13 cellular contexts compared by ENCODE assay signal in genomic region chr11:34208266-34209135, GRCh38.
DNase-seq lines count a peak whose midpoint lies in the region; ATAC-seq, FAIRE-seq and TF ChIP-seq lines count a peak whose summit lies in the region.
"Had no signal": no experiment of that assay in that cellular context is flagged by ENCODE, and none has a peak within 500 bp of the region (broad histone marks: within the 10 kb centered on the region; RNA-seq: fewer than 3 reads in every experiment).

No MANE protein-coding gene starts in this region.

- H3K27ac ChIP-seq in HepG2 (ENCODE audit: extremely low read length, insufficient read depth, low read length): no peak overlapping the region
- H3K27ac ChIP-seq in CD4-positive, alpha-beta T cell (ENCODE audit: low read depth, low read length): no peak overlapping the region
- H3K27ac ChIP-seq: KMS-11, Peyer's patch, spleen, transverse colon had no signal

- no peaks in the 10 kb centered on the region for H3K27me3 Mint-ChIP-seq in CD14-positive monocyte (ENCODE audit: low read depth in 3 of 3)
- H3K27me3 Mint-ChIP-seq in activated CD8-positive, alpha-beta T cell treated with anti-CD3 and anti-CD28 coated beads, Interleukin-2, amount 10 ng/mL, durations not matched to agents 7 days and 5 days (ENCODE audit: low read depth): peaks cover 5% of the 10 kb centered on the region
- H3K27me3 Mint-ChIP-seq in CD4-positive, alpha-beta T cell: no peaks in the 10 kb centered on the region

- H3K9ac ChIP-seq in HepG2 (ENCODE audit: insufficient read depth, low read depth, low read length): no peak overlapping the region
- H3K9ac ChIP-seq: KMS-11 had no signal

- H3K4me1 ChIP-seq in HepG2 (ENCODE audit: insufficient read depth, low read length): peaks cover 96% of the 10 kb centered on the region
- H3K4me1 ChIP-seq: Peyer's patch, transverse colon had no signal

- no peak overlapping the region for H2AFZ ChIP-seq in HepG2 (ENCODE audit: low read length)

- no peaks in the 10 kb centered on the region; a peak in 1 of 5 replicates for H3K36me3 ChIP-seq in HepG2 (replicated peaks in 1 of 2; ENCODE audit: control insufficient read depth in 1 of 2, insufficient read depth in 2 of 2, low read length in 2 of 2)
- H3K36me3 ChIP-seq: Peyer's patch, spleen, transverse colon had no signal

- TF ChIP-seq POLR2A in HepG2 (IDR thresholded peaks at IDR 0.05; ENCODE audit: insufficient read depth in 1 of 2, low read depth in 2 of 2, low read length in 2 of 2): no peak

- DNase-seq in CD14-positive monocyte (ENCODE audit: low spot score): peak; percentile 91
- peak in 50 of 76 experiments; percentile 8 to 63 (median 34) for DNase-seq in HUDEP-2 (lab: John Stamatoyannopoulos, UW; ENCODE audit: unreplicated experiment in 76 of 76)
- no peak for DNase-seq in activated CD8-positive, alpha-beta T cell treated with anti-CD3 and anti-CD28 coated beads, Interleukin-2, amount 10 ng/mL, durations not matched to agents 7 days and 5 days
- DNase-seq in HepG2 (ENCODE audit: low spot score): peak; percentile 43
- DNase-seq in NCI-H146 treated with DMSO at 0.1 percent for 48 hours (lab: John Stamatoyannopoulos, UW; ENCODE audit: unreplicated experiment): no peak
- DNase-seq in CD4-positive, alpha-beta T cell: no peak
- DNase-seq in left colon: no peak
- DNase-seq in NCI-H510A (lab: John Stamatoyannopoulos, UW): no peak
- DNase-seq: spleen, transverse colon had no signal

- CTCF ChIA-PET in activated CD8-positive, alpha-beta T cell treated with anti-CD3 and anti-CD28 coated beads, Interleukin-2, amount 10 ng/mL, durations not matched to agents 7 days and 5 days (lab: Charles Lee): no interaction called here
- CTCF ChIA-PET in HepG2 (lab: Yijun Ruan, JAX; ENCODE audit: low intra/inter-chr PET ratio, low total read pairs): no interaction called here
- CTCF ChIA-PET in CD4-positive, alpha-beta T cell (lab: Charles Lee): interaction anchor here (1.0 kb wide), 1 partner anchor 34 kb away, joined by 4 read pairs; no protein-coding TSS in a partner anchor

- peak; percentile 72 for FAIRE-seq in HepG2 (lab: Jason Lieb, UNC)
- FAIRE-seq: D721Med had no signal

- peak overlapping the region; percentile 55 to 86 (median 83) for H3K27ac Mint-ChIP-seq in CD14-positive monocyte
- H3K27ac Mint-ChIP-seq in activated CD8-positive, alpha-beta T cell treated with anti-CD3 and anti-CD28 coated beads, Interleukin-2, amount 10 ng/mL, durations not matched to agents 7 days and 5 days: peak overlapping the region; percentile 4
- H3K27ac Mint-ChIP-seq in CD4-positive, alpha-beta T cell: no peak overlapping the region

- no peak for ATAC-seq in activated CD8-positive, alpha-beta T cell treated with anti-CD3 and anti-CD28 coated beads, Interleukin-2, amount 10 ng/mL, durations not matched to agents 7 days and 5 days
- peak; percentile 22 for ATAC-seq in HepG2
- ATAC-seq in CD4-positive, alpha-beta T cell (ENCODE audit: poor library complexity): no peak
- no peak for ATAC-seq in left colon

- POLR2A ChIA-PET in activated CD8-positive, alpha-beta T cell treated with anti-CD3 and anti-CD28 coated beads, Interleukin-2, amount 10 ng/mL, durations not matched to agents 7 days and 5 days (lab: Charles Lee): no interaction called here
- POLR2A ChIA-PET in HepG2 (lab: Yijun Ruan, JAX): interaction anchor here (1.2 kb wide), 1 partner anchor 137 kb away, joined by 3 read pairs; no protein-coding TSS in a partner anchor
- POLR2A ChIA-PET in CD4-positive, alpha-beta T cell (lab: Charles Lee): no interaction called here

- TF ChIP-seq CTCF in CD14-positive monocyte (IDR thresholded peaks at IDR 0.05) (no peak), HepG2 (CRISPR knock-in tag; IDR thresholded peaks at IDR 0.05) (no peak)
- no peak for TF ChIP-seq CTCF in CD4-positive, alpha-beta T cell (IDR thresholded peaks at IDR 0.05)

- no TSS peak for BruUV-seq in HepG2 (replicated peaks; lab: Mats Ljungman, UMichigan)

- no peak overlapping the region for H3K4me3 ChIP-seq in HepG2 (replicated peaks in 1 of 3; ENCODE audit: insufficient read depth in 1 of 3, low read depth in 2 of 3, low read length in 3 of 3)
- H3K4me3 ChIP-seq: Peyer's patch, spleen, transverse colon had no signal

- no peaks in the 10 kb centered on the region for H3K9me3 ChIP-seq in HepG2 (ENCODE audit: low read length)
- H3K9me3 ChIP-seq in CD4-positive, alpha-beta T cell (ENCODE audit: control insufficient read depth, low read length): no peaks in the 10 kb centered on the region
- H3K9me3 ChIP-seq: Peyer's patch, spleen, transverse colon had no signal

- H3K9me3 Mint-ChIP-seq in CD14-positive monocyte: no peaks in the 10 kb centered on the region
- H3K9me3 Mint-ChIP-seq in activated CD8-positive, alpha-beta T cell treated with anti-CD3 and anti-CD28 coated beads, Interleukin-2, amount 10 ng/mL, durations not matched to agents 7 days and 5 days (ENCODE audit: insufficient read depth): no peaks in the 10 kb centered on the region
- H3K9me3 Mint-ChIP-seq in CD4-positive, alpha-beta T cell: no peaks in the 10 kb centered on the region

- H3K4me2 ChIP-seq in HepG2 (ENCODE audit: low read depth, low read length): 0 out of 2 replicates have a peak overlapping the region, but pooled peaks have one; percentile 12
- H3K4me2 ChIP-seq: KMS-11 had no signal

- H3K4me3 Mint-ChIP-seq in CD14-positive monocyte: peak overlapping the region in 1 of 2 donors; percentile 33
- H3K4me3 Mint-ChIP-seq in activated CD8-positive, alpha-beta T cell treated with anti-CD3 and anti-CD28 coated beads, Interleukin-2, amount 10 ng/mL, durations not matched to agents 7 days and 5 days: no peak overlapping the region
- no peak overlapping the region for H3K4me3 Mint-ChIP-seq in CD4-positive, alpha-beta T cell

- H3K4me1 Mint-ChIP-seq in CD14-positive monocyte: peaks cover 43% of the 10 kb centered on the region
- peaks cover 29% of the 10 kb centered on the region for H3K4me1 Mint-ChIP-seq in activated CD8-positive, alpha-beta T cell treated with anti-CD3 and anti-CD28 coated beads, Interleukin-2, amount 10 ng/mL, durations not matched to agents 7 days and 5 days (ENCODE audit: low read depth)
- H3K4me1 Mint-ChIP-seq in CD4-positive, alpha-beta T cell (ENCODE audit: low read depth): peaks cover 7% of the 10 kb centered on the region

- in situ Hi-C loops in HepG2 (cut with HindIII; ENCODE audit: extremely low pct_ligation_motif_present, low pct_unique_long_range_greater_than_20kb): no loop called here

- peaks cover 0 to 3% of the 10 kb centered on the region in 2 donors for H3K36me3 Mint-ChIP-seq in CD14-positive monocyte
- no peaks in the 10 kb centered on the region for H3K36me3 Mint-ChIP-seq in activated CD8-positive, alpha-beta T cell treated with anti-CD3 and anti-CD28 coated beads, Interleukin-2, amount 10 ng/mL, durations not matched to agents 7 days and 5 days (ENCODE audit: low read depth)
- no peaks in the 10 kb centered on the region for H3K36me3 Mint-ChIP-seq in CD4-positive, alpha-beta T cell (ENCODE audit: low read depth)

- 53% methylated on average over 11 of the region's 11 CpGs for WGBS in HepG2 (ENCODE audit: low lambda C conversion rate)

- no peak for TF ChIP-seq EP300 in HepG2 (IDR thresholded peaks at IDR 0.05; ENCODE audit: low read depth in 2 of 2, low read length in 2 of 2)
- TF ChIP-seq EP300 in HepG2 (CRISPR knock-in tag; IDR thresholded peaks at IDR 0.05; ENCODE audit: borderline replicate concordance): no peak

- no peaks in the 10 kb centered on the region for H3K27me3 ChIP-seq in HepG2 (ENCODE audit: control insufficient read depth in 1 of 2, insufficient read depth in 2 of 2, low read length in 2 of 2)
- H3K27me3 ChIP-seq in CD4-positive, alpha-beta T cell (ENCODE audit: control insufficient read depth, insufficient read depth, low read length): no peaks in the 10 kb centered on the region
- H3K27me3 ChIP-seq: Peyer's patch, spleen, transverse colon had no signal

- H3K79me2 ChIP-seq in HepG2 (ENCODE audit: insufficient read depth, low read length): peaks cover 11% of the 10 kb centered on the region

- H4K20me1 ChIP-seq in HepG2 (ENCODE audit: insufficient read depth, low read length): no peaks in the 10 kb centered on the region

- no peak for TF ChIP-seq RAD21 in HepG2 (CRISPR knock-in tag; IDR thresholded peaks at IDR 0.05)

- intact Hi-C loops in CD14-positive monocyte (cut with micrococcal nuclease) (no loop called here), HepG2 (cut with micrococcal nuclease; ENCODE audit: unreplicated experiment) (no loop called here), left colon (cut with DNase I, micrococcal nuclease) (no loop called here)
- intact Hi-C loops in CD4-positive, alpha-beta T cell (cut with DNase I, micrococcal nuclease): no loop called here

TF ChIP-seq in HepG2, 621 proteins besides CTCF, POLR2A, EP300 and RAD21 (continues in another document):
- peak; percentile 82 for TF ChIP-seq FOSL2 (CRISPR knock-in tag; IDR thresholded peaks at IDR 0.05)

Comparison
In these comparisons a context has a peak if more than half of its experiments do, and no peak if none do; other contexts are left out.
1. DNase-seq: peak in CD14-positive monocyte (single experiment), HUDEP-2 (50 of 76) and HepG2 (single experiment); none in activated CD8-positive, alpha-beta T cell treated with anti-CD3 and anti-CD28 coated beads, Interleukin-2, amount 10 ng/mL, durations not matched to agents 7 days and 5 days (single experiment), NCI-H146 treated with DMSO at 0.1 percent for 48 hours (single experiment), CD4-positive, alpha-beta T cell (0 of 10), left colon (0 of 2) and NCI-H510A (single experiment).